ENCODE assay signal across 23 cellular contexts in genomic region chr12:57160021-57160420, GRCh38. TPM values are rescaled to one million over a fixed set of nuclear protein-coding genes. Genes with fewer than 3 reads are reported as not detected.
DNase-seq lines count a peak whose midpoint lies in the region; ATAC-seq and TF ChIP-seq lines count a peak whose summit lies in the region.
"Had no signal": no experiment of that assay in that cellular context is flagged by ENCODE, and none has a peak within 500 bp of the region (broad histone marks: within the 10 kb centered on the region; RNA-seq: fewer than 3 reads in every experiment).

No MANE protein-coding gene starts in this region.

- intact Hi-C loops in Right ventricle myocardium superior (cut with DNase I) (no loop called here), heart right ventricle (cut with DNase I) (no loop called here)

- 79 to 87% methylated on average over 4 of the region's 4 CpGs for WGBS in heart right ventricle, 2 donors

- TF ChIP-seq CTCF in heart right ventricle (IDR thresholded peaks at IDR 0.05), result no peak
- TF ChIP-seq CTCF in thoracic aorta (IDR thresholded peaks at IDR 0.05), result no peak

- H3K27me3 ChIP-seq in heart right ventricle (no peaks in the 10 kb centered on the region), thoracic aorta (replicated peaks; ENCODE audit: insufficient read depth) (no peaks in the 10 kb centered on the region)
- H3K27me3 ChIP-seq: BE2C had no signal

- no peak for TF ChIP-seq POLR2A in GM18505 (IDR thresholded peaks at IDR 0.05; ENCODE audit: borderline replicate concordance, extremely low read depth, insufficient read depth, insufficient read length)

- H3K27ac ChIP-seq in heart right ventricle (peak overlapping the region in 4 of 10 donors; percentile 28 to 91 (median 50)), cingulate gyrus (ENCODE audit: low read depth, low read length) (peak overlapping the region; percentile 39), thoracic aorta (peak overlapping the region; percentile 23 to 45)

- DNase-seq in Right ventricle myocardium superior, result peak; percentile 16
- no peak for DNase-seq in heart right ventricle
- peak; percentile 61 for DNase-seq in left kidney (ENCODE audit: low read depth, low spot score)
- no peak for DNase-seq in thoracic aorta (ENCODE audit: low spot score)
- DNase-seq: 8988T; BE2C; Calu3; CD4-positive, alpha-beta T cell; EL; IMR-90; NCI-H1436; NCI-H1930; NCI-H226; NCI-H82; SIG-M5 had no signal

- no peaks in the 10 kb centered on the region for H3K9me3 ChIP-seq in heart right ventricle
- no peaks in the 10 kb centered on the region for H3K9me3 ChIP-seq in thoracic aorta
- H3K9me3 ChIP-seq: BE2C had no signal

- H3K36me3 ChIP-seq in heart right ventricle, result peaks cover 0 to 100% (median 71%) of the 10 kb centered on the region in 9 donors
- H3K36me3 ChIP-seq in thoracic aorta, result peaks cover 85% of the 10 kb centered on the region
- H3K36me3 ChIP-seq: BE2C had no signal

- H3K4me3 ChIP-seq in heart right ventricle (no peak overlapping the region), thoracic aorta (no peak overlapping the region)
- H3K4me3 ChIP-seq: GM12878 had no signal

- peaks cover 0 to 78% (median 10%) of the 10 kb centered on the region in 9 donors for H3K4me1 ChIP-seq in heart right ventricle
- H3K4me1 ChIP-seq in thoracic aorta (ENCODE audit: control insufficient read depth in 1 of 2, low read depth in 2 of 2), result peaks cover 16 to 26% of the 10 kb centered on the region in 2 donors

- ATAC-seq in Right ventricle myocardium superior (ENCODE audit: poor library complexity) (no peak), heart right ventricle (no peak), thoracic aorta (ENCODE audit: insufficient number of reproducible peaks, low FRiP score, low read depth) (no peak), HG03439 (IDR thresholded peaks at IDR 0.05; ENCODE audit: unreplicated experiment) (no peak), GM18505 (IDR thresholded peaks at IDR 0.05; ENCODE audit: unreplicated experiment) (no peak), HG03354 (IDR thresholded peaks at IDR 0.05; ENCODE audit: poor library complexity, severe bottlenecking, unreplicated experiment) (no peak)
- ATAC-seq: GM12878 had no signal

RNA-seq across cellular contexts. Expression of gene LRP1-AS, which starts 12.6 kb away (rescaled TPM):
- not detected for total RNA-seq in Right ventricle myocardium superior
- total RNA-seq in heart right ventricle, result not detected
- polyA plus RNA-seq in heart right ventricle, result not detected
- not detected for total RNA-seq in thoracic aorta
- total RNA-seq: Calu3; CD4-positive, alpha-beta T cell; GM12878; H1; IMR-90; M059J; RPMI7951 had no signal
- polyA plus RNA-seq: GM12878, H1, IMR-90 had no signal

RNA-seq across cellular contexts. Expression of gene LRP1, which starts 31.7 kb away (rescaled TPM):
- total RNA-seq in Right ventricle myocardium superior, result 121 TPM
- total RNA-seq in heart right ventricle, result 100 to 1,000 TPM in 4 of 10 donors, 10 to 100 TPM in 6; 46.3 to 259 (median 82.7) TPM
- polyA plus RNA-seq in heart right ventricle, result 10 to 100 TPM; 46.6 to 46.7 TPM
- total RNA-seq in thoracic aorta, result 100 to 1,000 TPM; 663 to 755 TPM

RNA-seq across cellular contexts. Expression of gene STAT6, which starts 48.9 kb away (rescaled TPM):
- total RNA-seq in Right ventricle myocardium superior (49.5 TPM), heart right ventricle (10 to 100 TPM; 23.3 to 72.3 (median 38.0) TPM), thoracic aorta (100 to 1,000 TPM; 133 to 185 TPM)
- polyA plus RNA-seq in heart right ventricle, result 10 to 100 TPM; 36.0 to 77.8 TPM
- total RNA-seq: M059J had no signal

RNA-seq across cellular contexts. Expression of gene NXPH4, which starts 56.6 kb away (rescaled TPM):
- 0.70 TPM for total RNA-seq in Right ventricle myocardium superior
- total RNA-seq in heart right ventricle, result 1 to 10 TPM in 7 of 10 donors, under 1 TPM in 3; 0.18 to 6.2 (median 2.3) TPM
- 1 to 10 TPM in 1 of 2 donors, under 1 TPM in 1; 0.66 to 1.8 TPM for polyA plus RNA-seq in heart right ventricle
- total RNA-seq in thoracic aorta, result under 1 TPM in 1 of 2 donors, not detected in 1; 0.81 TPM
- total RNA-seq: CD4-positive, alpha-beta T cell had no signal

Comparison
In these comparisons a context has a peak if more than half of its experiments do, and no peak if none do; other contexts are left out.
1. DNase-seq: peak in Right ventricle myocardium superior (single experiment) and left kidney (single experiment); none in heart right ventricle (0 of 2) and thoracic aorta (single experiment).